In the genomic region with DNA sequence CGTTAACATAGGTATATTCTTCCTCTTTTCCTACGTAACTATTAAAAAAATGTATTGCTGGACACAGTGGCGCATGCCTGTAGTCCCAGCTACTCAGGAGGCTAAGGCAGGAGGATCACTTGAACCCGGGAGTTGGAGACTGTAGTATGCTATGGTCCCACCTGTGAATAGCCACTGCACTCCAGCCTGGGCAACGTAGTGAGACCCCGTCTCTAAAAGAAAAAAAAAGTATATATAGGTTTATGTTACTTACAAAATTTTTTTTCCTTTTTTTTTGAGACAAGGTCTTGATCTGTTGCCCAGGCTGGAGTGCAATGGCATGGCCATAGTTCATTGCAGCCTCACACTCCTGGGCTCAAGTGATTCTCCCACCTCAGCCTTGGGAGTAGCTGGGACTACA, we compare ENCODE assay signal across 15 cellular contexts. TPM values are rescaled to one million over a fixed set of nuclear protein-coding genes. Genes with fewer than 3 reads are reported as not detected.
A peak's percentile ranks its signal among the peaks of the same experiment; 100 is the strongest.
DNase-seq lines count a peak whose midpoint lies in the region; ATAC-seq, FAIRE-seq and TF ChIP-seq lines count a peak whose summit lies in the region.
"Had no signal": no experiment of that assay in that cellular context is flagged by ENCODE, and none has a peak within 500 bp of the region (broad histone marks: within the 10 kb centered on the region; RNA-seq: fewer than 3 reads in every experiment).

No MANE protein-coding gene starts in this region.

- POLR2A ChIA-PET in CD4-positive, alpha-beta T cell (lab: Charles Lee) = no interaction called here
- POLR2A ChIA-PET in activated B cell treated with CpG ODN at 0.5 μM for 24 hours (lab: Charles Lee) = no interaction called here

- FAIRE-seq in small intestine (lab: Jason Lieb, UNC) = no peak
- FAIRE-seq: H54 had no signal

- no peaks in the 10 kb centered on the region for H3K27me3 ChIP-seq in CD4-positive, alpha-beta T cell (ENCODE audit: control insufficient read depth, insufficient read depth, low read length)
- H3K27me3 ChIP-seq in small intestine (ENCODE audit: control insufficient read depth in 2 of 2, insufficient read depth in 2 of 2, low read length in 2 of 2) = no peaks in the 10 kb centered on the region
- H3K27me3 ChIP-seq: BLaER1 treated with 17β-estradiol and CSF1 and Interleukin-3, amounts not matched to agents 10 nM and 100 nM had no signal

- H3K4me3 ChIP-seq in small intestine (ENCODE audit: low read depth in 1 of 2, low read length in 2 of 2) = no peak overlapping the region
- H3K4me3 ChIP-seq: BLaER1 treated with 17β-estradiol and CSF1 and Interleukin-3, amounts not matched to agents 10 nM and 100 nM; GM23248 had no signal

- ATAC-seq in CD4-positive, alpha-beta T cell (ENCODE audit: poor library complexity) = no peak
- ATAC-seq in activated B cell treated with CpG ODN at 0.5 μM for 24 hours (ENCODE audit: low read depth) (no peak), GM18909 (IDR thresholded peaks at IDR 0.05; ENCODE audit: poor library complexity, unreplicated experiment) (no peak), HG03097 (IDR thresholded peaks at IDR 0.05; ENCODE audit: low FRiP score, unreplicated experiment) (no peak)
- ATAC-seq: HCT116 had no signal

- H3K36me3 ChIP-seq in small intestine (ENCODE audit: control insufficient read depth in 2 of 2, insufficient read depth in 2 of 2, low read length in 2 of 2) = peaks cover 11 to 12% of the 10 kb centered on the region in 2 donors

- H3K27ac Mint-ChIP-seq in activated naive CD4-positive, alpha-beta T cell treated with anti-CD3 and anti-CD28 coated beads, Interleukin-2, amount 10 ng/mL, durations not matched to agents 7 days and 5 days = peak overlapping the region; percentile 73
- peak overlapping the region; percentile 94 for H3K27ac Mint-ChIP-seq in CD4-positive, alpha-beta T cell
- H3K27ac Mint-ChIP-seq in activated B cell treated with CpG ODN at 0.5 μM for 24 hours = peak overlapping the region; percentile 80

- peaks cover 56% of the 10 kb centered on the region for H3K4me1 Mint-ChIP-seq in activated naive CD4-positive, alpha-beta T cell treated with anti-CD3 and anti-CD28 coated beads, Interleukin-2, amount 10 ng/mL, durations not matched to agents 7 days and 5 days
- peaks cover 70% of the 10 kb centered on the region for H3K4me1 Mint-ChIP-seq in CD4-positive, alpha-beta T cell (ENCODE audit: low read depth)
- peaks cover 74% of the 10 kb centered on the region for H3K4me1 Mint-ChIP-seq in activated B cell treated with CpG ODN at 0.5 μM for 24 hours

- peaks cover 39% of the 10 kb centered on the region for H3K36me3 Mint-ChIP-seq in activated naive CD4-positive, alpha-beta T cell treated with anti-CD3 and anti-CD28 coated beads, Interleukin-2, amount 10 ng/mL, durations not matched to agents 7 days and 5 days
- peaks cover 67% of the 10 kb centered on the region for H3K36me3 Mint-ChIP-seq in CD4-positive, alpha-beta T cell (ENCODE audit: low read depth)
- H3K36me3 Mint-ChIP-seq in activated B cell treated with CpG ODN at 0.5 μM for 24 hours (ENCODE audit: low read depth) = peaks cover 50% of the 10 kb centered on the region

- no peaks in the 10 kb centered on the region for H3K9me3 Mint-ChIP-seq in activated naive CD4-positive, alpha-beta T cell treated with anti-CD3 and anti-CD28 coated beads, Interleukin-2, amount 10 ng/mL, durations not matched to agents 7 days and 5 days
- H3K9me3 Mint-ChIP-seq in CD4-positive, alpha-beta T cell = no peaks in the 10 kb centered on the region
- H3K9me3 Mint-ChIP-seq in activated B cell treated with CpG ODN at 0.5 μM for 24 hours = no peaks in the 10 kb centered on the region
- H3K9me3 Mint-ChIP-seq: CD4-positive, CD25-positive, alpha-beta regulatory T cell had no signal

- peaks cover 6% of the 10 kb centered on the region in 2 donors for H3K4me1 ChIP-seq in small intestine (ENCODE audit: control insufficient read depth in 2 of 2, insufficient read depth in 1 of 2, low read depth in 1 of 2, low read length in 1 of 2)

- TF ChIP-seq CTCF in CD4-positive, alpha-beta T cell (IDR thresholded peaks at IDR 0.05) = no peak
- TF ChIP-seq CTCF in activated B cell treated with CpG ODN at 0.5 μM for 24 hours (IDR thresholded peaks at IDR 0.05) = no peak

- WGBS in small intestine, 3 donors = 95 to 98% (median 95%) methylated on average over 6 of the region's 6 CpGs

- H3K9me3 ChIP-seq in CD4-positive, alpha-beta T cell (ENCODE audit: control insufficient read depth, low read length) = no peaks in the 10 kb centered on the region
- no peaks in the 10 kb centered on the region for H3K9me3 ChIP-seq in small intestine (ENCODE audit: control insufficient read depth, low read depth)
- H3K9me3 ChIP-seq: BLaER1 treated with 17β-estradiol and CSF1 and Interleukin-3, amounts not matched to agents 10 nM and 100 nM had no signal

- no peak for DNase-seq in activated naive CD4-positive, alpha-beta T cell treated with anti-CD3 and anti-CD28 coated beads, Interleukin-2, amount 10 ng/mL, durations not matched to agents 7 days and 5 days
- no peak for DNase-seq in activated naive CD4-positive, alpha-beta T cell (lab: John Stamatoyannopoulos, UW)
- DNase-seq in CD4-positive, alpha-beta T cell = no peak
- no peak for DNase-seq in activated B cell treated with CpG ODN at 0.5 μM for 24 hours
- DNase-seq in small intestine = no peak
- DNase-seq: AML-193; Calu3; CD4-positive, CD25-positive, alpha-beta regulatory T cell; DMS 273 treated with DMSO at 0.1 percent for 48 hours; GM23248 had no signal

- CTCF ChIA-PET in activated naive CD4-positive, alpha-beta T cell treated with anti-CD3 and anti-CD28 coated beads, Interleukin-2, amount 10 ng/mL, durations not matched to agents 7 days and 5 days (lab: Charles Lee) = interaction anchor here (1.2 to 1.5 kb wide), 2 partner anchors 32 to 101 kb away, joined by 4 to 8 read pairs; no protein-coding TSS in a partner anchor
- CTCF ChIA-PET in CD4-positive, alpha-beta T cell (lab: Charles Lee) = interaction anchor here (1.2 kb wide), 1 partner anchor 32 kb away, joined by 3 read pairs; no protein-coding TSS in a partner anchor
- CTCF ChIA-PET in activated B cell treated with CpG ODN at 0.5 μM for 24 hours (lab: Charles Lee) = no interaction called here

- H3K27me3 Mint-ChIP-seq in activated naive CD4-positive, alpha-beta T cell treated with anti-CD3 and anti-CD28 coated beads, Interleukin-2, amount 10 ng/mL, durations not matched to agents 7 days and 5 days = no peaks in the 10 kb centered on the region
- no peaks in the 10 kb centered on the region for H3K27me3 Mint-ChIP-seq in CD4-positive, alpha-beta T cell
- no peaks in the 10 kb centered on the region for H3K27me3 Mint-ChIP-seq in activated B cell treated with CpG ODN at 0.5 μM for 24 hours
- H3K27me3 Mint-ChIP-seq: CD4-positive, CD25-positive, alpha-beta regulatory T cell had no signal

- intact Hi-C loops in CD4-positive, alpha-beta T cell (cut with DNase I, micrococcal nuclease) = loop anchor here in 1 of 2 experiments (10.0 kb wide), 2 partner anchors 178 to 1328 kb away; a partner anchor contains a TSS
- intact Hi-C loops in activated B cell treated with CpG ODN at 0.5 μM for 24 hours (cut with micrococcal nuclease) = loop anchor here (10.0 kb wide), 3 partner anchors 292 to 1632 kb away; a partner anchor contains a TSS

- H3K4me3 Mint-ChIP-seq in activated naive CD4-positive, alpha-beta T cell treated with anti-CD3 and anti-CD28 coated beads, Interleukin-2, amount 10 ng/mL, durations not matched to agents 7 days and 5 days = no peak overlapping the region
- H3K4me3 Mint-ChIP-seq in CD4-positive, alpha-beta T cell = no peak overlapping the region
- H3K4me3 Mint-ChIP-seq in activated B cell treated with CpG ODN at 0.5 μM for 24 hours = no peak overlapping the region

- no peak overlapping the region for H3K27ac ChIP-seq in CD4-positive, alpha-beta T cell (ENCODE audit: low read depth, low read length)
- H3K27ac ChIP-seq in small intestine (ENCODE audit: low read depth in 1 of 2, low read length in 1 of 2) = peak overlapping the region; percentile 30 to 38
- H3K27ac ChIP-seq: BLaER1 treated with 17β-estradiol and CSF1 and Interleukin-3, amounts not matched to agents 10 nM and 100 nM; GM23248 had no signal

RNA-seq across cellular contexts. Expression of a gene that starts 5.6 kb away (rescaled TPM):
- 10 to 100 TPM; 86.0 to 90.4 TPM for total RNA-seq in CD4-positive, alpha-beta T cell
- total RNA-seq in activated B cell treated with CpG ODN at 0.5 μM for 24 hours = 47.5 and 52.7 TPM in 2 replicates
- 10 to 100 TPM; 37.4 to 70.8 (median 62.8) TPM for polyA plus RNA-seq in small intestine
